In the genomic region with DNA sequence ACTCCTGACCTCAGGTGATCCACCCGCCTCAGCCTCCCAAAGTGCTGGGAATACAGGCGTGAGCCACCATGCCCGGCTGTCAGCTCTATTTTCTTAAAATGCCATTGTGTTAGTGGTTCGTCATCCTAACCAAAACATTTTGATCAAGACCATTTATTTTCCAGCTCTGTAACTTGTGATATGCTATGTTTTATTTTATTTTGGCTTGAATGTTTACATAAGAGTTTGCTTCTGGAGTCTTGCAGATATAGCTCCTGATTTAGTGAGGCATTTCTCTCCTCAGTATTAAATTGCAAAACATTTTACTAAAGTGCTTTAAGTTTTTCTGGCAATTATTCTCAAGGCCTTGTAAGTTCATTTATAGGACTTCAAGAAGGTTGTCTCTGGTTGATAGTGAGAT, we compare ENCODE assay signal across 14 cellular contexts. TPM values are rescaled to one million over a fixed set of nuclear protein-coding genes. Genes with fewer than 3 reads are reported as not detected.
DNase-seq lines count a peak whose midpoint lies in the region; ATAC-seq and TF ChIP-seq lines count a peak whose summit lies in the region.
"Had no signal": no experiment of that assay in that cellular context is flagged by ENCODE, and none has a peak within 500 bp of the region (broad histone marks: within the 10 kb centered on the region; RNA-seq: fewer than 3 reads in every experiment).

No MANE protein-coding gene starts in this region.

- peaks cover 65% of the 10 kb centered on the region for H3K4me1 Mint-ChIP-seq in activated T-cell treated with anti-CD3 and anti-CD28 coated beads, Interleukin-2, amount 50 U/mL, for 24 hours (ENCODE audit: low read depth)

- no peak overlapping the region for H3K56ac ChIP-seq in mesendoderm (ENCODE audit: low read length)

- ATAC-seq in psoas muscle = no peak

- no peak overlapping the region for H3K18ac ChIP-seq in mesendoderm (ENCODE audit: low read length)

- H2BK120ac ChIP-seq in mesendoderm (ENCODE audit: low read depth, low read length) = no peak overlapping the region

- peaks cover 62% of the 10 kb centered on the region for H3K36me3 Mint-ChIP-seq in activated T-cell treated with anti-CD3 and anti-CD28 coated beads, Interleukin-2, amount 50 U/mL, for 24 hours (ENCODE audit: low read depth)

- H3K4me3 ChIP-seq in PC-9 (no peak overlapping the region), psoas muscle (peak overlapping the region; percentile 98), mesendoderm (ENCODE audit: low read length) (no peak overlapping the region)
- H3K4me3 ChIP-seq: lung had no signal

- no peaks in the 10 kb centered on the region for H3K79me1 ChIP-seq in mesendoderm (ENCODE audit: low read length)

- H3K36me3 ChIP-seq in PC-9 (ENCODE audit: low read depth) = peaks cover 27% of the 10 kb centered on the region
- peaks cover 0 to 7% of the 10 kb centered on the region in 2 donors for H3K36me3 ChIP-seq in psoas muscle (ENCODE audit: insufficient read depth in 1 of 2, low read depth in 1 of 2)
- no peaks in the 10 kb centered on the region for H3K36me3 ChIP-seq in mesendoderm (ENCODE audit: control insufficient read depth, insufficient read depth, low read length)
- H3K36me3 ChIP-seq: uterus had no signal

- no peak for DNase-seq in activated T-cell treated with anti-CD3 and anti-CD28 coated beads, Interleukin-2, amount 50 U/mL, for 24 hours
- no peak for DNase-seq in activated T-cell treated with anti-CD3 and anti-CD28 coated beads, Interleukin-2, amount 50 U/mL, for 1 hour
- DNase-seq in PC-9 = no peak
- DNase-seq in fibroblast of gingiva (ENCODE audit: low read depth) = peak; percentile 22
- no peak for DNase-seq in psoas muscle
- DNase-seq in mesendoderm = no peak
- no peak for DNase-seq in cortex of kidney (lab: John Stamatoyannopoulos, UW)
- DNase-seq in DMS153 (lab: John Stamatoyannopoulos, UW) = no peak
- DNase-seq: DMS79, hippocampal formation, uterus had no signal

- H3K9me3 Mint-ChIP-seq in activated T-cell treated with anti-CD3 and anti-CD28 coated beads, Interleukin-2, amount 50 U/mL, for 24 hours = no peaks in the 10 kb centered on the region

- H3K4me1 ChIP-seq in PC-9 (replicated peaks; ENCODE audit: insufficient read depth) = peaks cover 21% of the 10 kb centered on the region
- H3K4me1 ChIP-seq in psoas muscle = peaks cover 68% of the 10 kb centered on the region
- H3K4me1 ChIP-seq in mesendoderm (ENCODE audit: control insufficient read depth, low read depth, low read length) = peaks cover 2% of the 10 kb centered on the region
- H3K4me1 ChIP-seq: parathyroid adenoma had no signal

- H3K4me2 ChIP-seq in PC-9 (peak overlapping the region; percentile 91; the same call in 1 of the 2 replicates), mesendoderm (ENCODE audit: low read length) (no peak overlapping the region)

- no peak overlapping the region for H3K23ac ChIP-seq in mesendoderm (ENCODE audit: low read length)

- H3K27me3 ChIP-seq in PC-9 (ENCODE audit: insufficient read depth, low read depth) = no peaks in the 10 kb centered on the region
- H3K27me3 ChIP-seq in psoas muscle (ENCODE audit: insufficient read depth in 3 of 3, low read length in 2 of 3) = no peaks in the 10 kb centered on the region
- no peaks in the 10 kb centered on the region for H3K27me3 ChIP-seq in mesendoderm (ENCODE audit: insufficient read depth, low read length, poor library complexity)
- H3K27me3 ChIP-seq: ascending aorta, uterus had no signal

- no peak overlapping the region for H4K5ac ChIP-seq in mesendoderm (ENCODE audit: low read length)

- H3F3A ChIP-seq in PC-9 (ENCODE audit: insufficient read depth, low read depth) = peaks cover 17% of the 10 kb centered on the region; the same call in 1 of the 2 replicates

- no peak overlapping the region for H3K9ac ChIP-seq in mesendoderm (ENCODE audit: low read length)
- H3K9ac ChIP-seq: parathyroid adenoma had no signal

- H3K9me2 ChIP-seq in PC-9 (ENCODE audit: insufficient read depth) = no peaks in the 10 kb centered on the region

- no peak overlapping the region for H2AFZ ChIP-seq in PC-9
- H2AFZ ChIP-seq: parathyroid adenoma had no signal

- 77 to 82% (median 79%) methylated on average over 4 of the region's 4 CpGs for WGBS in psoas muscle, 3 donors
- WGBS in mesendoderm (ENCODE audit: extremely low coverage, insufficient coverage, low lambda C conversion rate) = no CpG with 5 or more reads among the region's 4 CpGs

- H4K20me1 ChIP-seq in PC-9 (ENCODE audit: insufficient read depth) = peaks cover 89% of the 10 kb centered on the region

- H3K27ac Mint-ChIP-seq in activated T-cell treated with anti-CD3 and anti-CD28 coated beads, Interleukin-2, amount 50 U/mL, for 24 hours = peak overlapping the region; percentile 50

- no peak overlapping the region for H4K8ac ChIP-seq in mesendoderm (ENCODE audit: low read depth, low read length)

- H3K27me3 Mint-ChIP-seq in activated T-cell treated with anti-CD3 and anti-CD28 coated beads, Interleukin-2, amount 50 U/mL, for 24 hours = no peaks in the 10 kb centered on the region

- no peak overlapping the region for H2BK5ac ChIP-seq in mesendoderm (ENCODE audit: low read length)

- no peak overlapping the region for H2BK15ac ChIP-seq in mesendoderm (replicated peaks; ENCODE audit: low read depth)

- H3K9me3 ChIP-seq in PC-9 (ENCODE audit: insufficient read depth, low read depth) (no peaks in the 10 kb centered on the region), psoas muscle (no peaks in the 10 kb centered on the region)
- H3K9me3 ChIP-seq: ascending aorta, uterus had no signal

- no TSS peak for BruUV-seq in PC-9 (replicated peaks; lab: Mats Ljungman, UMichigan)

- POLR2A ChIA-PET in PC-9 (lab: Charles Lee; ENCODE audit: unreplicated experiment) = interaction anchor here (0.7 kb wide), 1 partner anchor 94 kb away, joined by 3 read pairs; no protein-coding TSS in a partner anchor

- no peak overlapping the region for H3K4ac ChIP-seq in mesendoderm (ENCODE audit: low read depth, low read length)

- TF ChIP-seq CTCF in PC-9 (conservative IDR thresholded peaks at IDR 0.05) (no peak), psoas muscle (IDR thresholded peaks at IDR 0.05) (no peak)

- H3K79me2 ChIP-seq in PC-9 (ENCODE audit: low read depth) (peaks cover 96% of the 10 kb centered on the region), mesendoderm (ENCODE audit: control insufficient read depth, insufficient read depth, low read length) (peaks cover 90% of the 10 kb centered on the region)

- intact Hi-C loops in PC-9 (cut with micrococcal nuclease; ENCODE audit: unreplicated experiment) = no loop called here
- intact Hi-C loops in psoas muscle (cut with DNase I) = no loop called here

- CTCF ChIA-PET in PC-9 (lab: Charles Lee) = no interaction called here

- H3K27ac ChIP-seq in PC-9 (no peak overlapping the region), psoas muscle (no peak overlapping the region), mesendoderm (ENCODE audit: low read depth, low read length) (no peak overlapping the region)
- H3K27ac ChIP-seq: ascending aorta, parathyroid adenoma, uterus had no signal

- peak overlapping the region; percentile 98 for H3K4me3 Mint-ChIP-seq in activated T-cell treated with anti-CD3 and anti-CD28 coated beads, Interleukin-2, amount 50 U/mL, for 24 hours

- no peak overlapping the region for H2AK5ac ChIP-seq in mesendoderm (ENCODE audit: low read length)

RNA-seq across cellular contexts. Expression of gene EP300, which starts 4.4 kb away (rescaled TPM):
- total RNA-seq in PC-9 (2021) = 53.4 and 64.3 TPM in 2 replicates
- total RNA-seq in psoas muscle = 10 to 100 TPM; 31.0 to 40.7 (median 35.3) TPM
- 10 to 100 TPM in 1 of 3 donors, 1 to 10 TPM in 2; 6.2 to 20.5 (median 7.0) TPM for polyA plus RNA-seq in psoas muscle
- 46.5 TPM for polyA plus RNA-seq in mesendoderm (2013, experiment 1 of 2)
- 46.2 TPM for polyA plus RNA-seq in mesendoderm (2013, experiment 2 of 2)
